In the genomic region with DNA sequence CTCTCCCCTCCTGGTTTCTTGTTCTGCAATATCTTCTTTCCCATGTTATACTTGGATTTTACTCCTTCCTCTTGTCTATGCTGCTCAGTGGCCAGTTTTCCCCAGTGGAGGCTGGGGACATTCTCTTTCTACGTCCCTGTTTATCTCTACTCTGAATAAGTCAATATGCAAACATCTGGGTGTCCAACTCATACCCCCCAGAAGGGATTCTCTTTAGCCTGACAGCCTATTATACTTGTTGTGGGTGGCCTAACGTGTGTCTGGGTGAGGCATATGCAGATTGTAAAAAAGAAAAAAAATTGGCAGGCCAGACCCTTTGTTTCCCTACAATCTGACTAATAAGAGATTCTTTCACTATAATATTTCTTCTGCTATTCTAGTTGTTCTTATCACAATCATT, we compare ENCODE assay signal across 3 cellular contexts.
"Had no signal": no experiment of that assay in that cellular context is flagged by ENCODE, and none has a peak within 500 bp of the region (broad histone marks: within the 10 kb centered on the region; RNA-seq: fewer than 3 reads in every experiment).

No MANE protein-coding gene starts in this region.

- ATAC-seq: GM12878 had no signal

- DNase-seq: GDM1, GF-D8 had no signal

- H3K4me3 ChIP-seq: GM12878 had no signal
